Comparison of ENCODE assay signal across 19 cellular contexts in the genomic region with DNA sequence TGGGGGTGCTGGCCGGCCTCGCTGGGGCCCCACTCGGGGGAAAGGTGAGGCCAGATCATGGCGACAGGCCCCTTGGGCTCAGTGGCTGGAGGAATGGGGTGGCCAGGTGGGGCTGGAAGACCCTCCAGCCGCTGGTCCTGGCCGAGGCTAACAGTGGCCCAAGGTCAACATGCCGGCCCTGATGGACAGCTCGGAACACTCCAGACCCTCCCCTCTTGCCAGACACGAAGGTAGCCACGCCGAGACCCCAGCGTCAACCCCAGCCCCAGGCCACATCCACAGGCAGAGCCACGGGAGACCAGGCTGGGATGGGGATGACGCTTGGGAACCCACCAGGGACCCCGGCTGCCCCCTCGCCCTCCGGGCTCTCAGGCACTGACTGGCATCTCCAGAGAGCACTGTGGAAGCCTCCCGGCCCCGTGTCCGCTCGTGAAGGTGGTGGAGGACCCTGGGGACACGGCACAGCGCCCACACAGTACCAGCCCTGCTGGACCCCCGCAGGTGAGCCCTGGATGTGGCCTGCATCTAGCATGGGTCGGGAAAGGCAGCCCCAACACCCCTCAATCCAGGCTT.
"Had no signal": no experiment of that assay in that cellular context is flagged by ENCODE, and none has a peak within 500 bp of the region (broad histone marks: within the 10 kb centered on the region; RNA-seq: fewer than 3 reads in every experiment).

No MANE protein-coding gene starts in this region.

- H3K4me1 ChIP-seq: gastrocnemius medialis had no signal

- ATAC-seq: activated CD4-positive, alpha-beta T cell treated with anti-CD3 and anti-CD28 coated beads for 36 hours; gastrocnemius medialis; stimulated activated naive B cell treated with anti-CD40 and anti-IgM and Interleukin-4, amounts not matched to agents 10 μg/mL and 1 μg/mL and 100 μg/mL, for 72 hours; T-helper 17 cell had no signal

- H3K27me3 Mint-ChIP-seq: activated B cell treated with CpG ODN at 0.5 μM for 24 hours; activated naive CD8-positive, alpha-beta T cell treated with anti-CD3 and anti-CD28 coated beads for 36 hours; stimulated activated naive B cell treated with anti-CD40 and anti-IgM and Interleukin-4, amounts not matched to agents 10 μg/mL and 1 μg/mL and 100 μg/mL, for 72 hours; T-helper 17 cell had no signal

- H3K9me3 Mint-ChIP-seq: activated B cell treated with CpG ODN at 0.5 μM for 24 hours; activated naive CD8-positive, alpha-beta T cell treated with anti-CD3 and anti-CD28 coated beads for 36 hours; activated T-cell treated with anti-CD3 and anti-CD28 coated beads, Interleukin-2, amount 50 U/mL, for 4 hours; activated T-helper 2 cell treated with anti-CD3 and anti-CD28 coated beads, Interferon-gamma antibody, Interleukin-2, Interleukin-4, amounts not matched to agents 10 μg/mL and 5 μg/mL and 100 μg/mL, durations not matched to agents 14 hours and 24 hours and 36 hours; stimulated activated naive B cell treated with anti-CD40 and anti-IgM and Interleukin-4, amounts not matched to agents 10 μg/mL and 1 μg/mL and 100 μg/mL, for 72 hours had no signal

- H3K9me3 ChIP-seq: esophagus muscularis mucosa, gastrocnemius medialis, mucosa of descending colon, sigmoid colon, transverse colon had no signal

- H3K4me3 Mint-ChIP-seq: activated B cell treated with CpG ODN at 0.5 μM for 24 hours; activated CD4-positive, alpha-beta T cell treated with anti-CD3 and anti-CD28 coated beads for 36 hours; activated naive CD8-positive, alpha-beta T cell treated with anti-CD3 and anti-CD28 coated beads for 36 hours; activated T-cell treated with anti-CD3 and anti-CD28 coated beads, Interleukin-2, amount 50 U/mL, for 4 hours; T-helper 17 cell had no signal

- DNase-seq: activated B cell treated with CpG ODN at 0.5 μM for 24 hours; activated CD4-positive, alpha-beta T cell treated with anti-CD3 and anti-CD28 coated beads for 36 hours; activated CD4-positive, alpha-beta T cell treated with anti-CD3 and anti-CD28 coated beads, Interleukin-2, amount 50 U/mL, for 48 hours; activated CD8-positive, alpha-beta memory T cell treated with anti-CD3 and anti-CD28 coated beads, Interleukin-2, amount 50 U/mL, for 48 hours; activated naive CD4-positive, alpha-beta T cell; activated naive CD8-positive, alpha-beta T cell treated with anti-CD3 and anti-CD28 coated beads for 36 hours; activated T-cell treated with anti-CD3 and anti-CD28 coated beads, Interleukin-2, amount 50 U/mL, for 4 hours; effector CD4-positive, alpha-beta T cell; gastrocnemius medialis; hypothalamus; sigmoid colon; stimulated activated CD4-positive, alpha-beta T cell treated with anti-CD3 and anti-CD28 coated beads, Interleukin-2, amount 100 ng/mL, for 48 hours; stimulated activated CD8-positive, alpha-beta memory T cell treated with anti-CD3 and anti-CD28 coated beads, Interleukin-4, amount 100 ng/mL, for 48 hours; stimulated activated naive B cell treated with anti-CD40 and anti-IgM and Interleukin-4, amounts not matched to agents 10 μg/mL and 1 μg/mL and 100 μg/mL, for 72 hours; T-helper 17 cell; transverse colon had no signal

- H3K27ac Mint-ChIP-seq: activated B cell treated with CpG ODN at 0.5 μM for 24 hours; activated CD4-positive, alpha-beta T cell treated with anti-CD3 and anti-CD28 coated beads for 36 hours; activated naive CD8-positive, alpha-beta T cell treated with anti-CD3 and anti-CD28 coated beads for 36 hours; activated T-helper 2 cell treated with anti-CD3 and anti-CD28 coated beads, Interferon-gamma antibody, Interleukin-2, Interleukin-4, amounts not matched to agents 10 μg/mL and 5 μg/mL and 100 μg/mL, durations not matched to agents 14 hours and 24 hours and 36 hours; stimulated activated naive B cell treated with anti-CD40 and anti-IgM and Interleukin-4, amounts not matched to agents 10 μg/mL and 1 μg/mL and 100 μg/mL, for 72 hours; T-helper 17 cell had no signal

- H3K27ac ChIP-seq: esophagus muscularis mucosa, gastrocnemius medialis, sigmoid colon, transverse colon had no signal

- H3K4me3 ChIP-seq: gastrocnemius medialis, mucosa of descending colon, sigmoid colon, transverse colon had no signal

- H3K36me3 ChIP-seq: gastrocnemius medialis, transverse colon had no signal
